In the genomic region with DNA sequence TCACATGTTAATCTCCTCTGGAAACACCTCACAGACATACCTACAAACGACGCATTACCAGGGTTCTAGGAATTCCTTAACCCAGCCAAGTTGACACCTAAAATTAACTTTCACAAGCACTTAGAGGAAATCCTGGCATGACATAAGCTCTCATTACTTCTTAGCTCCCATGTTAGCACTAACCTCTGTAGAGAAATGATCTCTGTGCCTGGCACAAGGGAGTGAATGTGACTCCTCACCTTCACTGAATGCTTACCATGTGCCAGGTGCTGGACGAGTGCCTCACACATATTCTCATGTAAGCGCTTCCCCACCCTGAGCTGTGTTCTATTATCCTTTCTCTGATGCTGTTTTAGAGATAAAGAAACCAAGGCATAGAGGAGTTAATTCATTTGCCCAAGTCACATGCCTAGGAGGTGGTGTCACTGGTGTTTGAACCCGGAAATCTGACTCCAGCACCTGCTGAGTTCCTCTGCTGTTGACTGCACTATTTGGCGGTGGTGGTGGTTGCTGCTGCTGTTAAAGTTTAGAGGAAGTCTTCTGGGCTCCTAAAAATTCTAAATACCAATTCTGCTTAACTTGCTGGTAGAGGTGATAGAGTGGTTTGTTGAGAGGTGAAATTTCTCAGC, we compare ENCODE assay signal across 21 cellular contexts.
A peak's percentile ranks its signal among the peaks of the same experiment; 100 is the strongest.
DNase-seq lines count a peak whose midpoint lies in the region; ATAC-seq and TF ChIP-seq lines count a peak whose summit lies in the region.
"Had no signal": no experiment of that assay in that cellular context is flagged by ENCODE, and none has a peak within 500 bp of the region (broad histone marks: within the 10 kb centered on the region; RNA-seq: fewer than 3 reads in every experiment).

No MANE protein-coding gene starts in this region.

- H3K9me3 ChIP-seq in gastrocnemius medialis: no peaks in the 10 kb centered on the region
- H3K9me3 ChIP-seq: BE2C had no signal

- H3K27me3 Mint-ChIP-seq in GM23338 (ENCODE audit: insufficient read depth, low read depth, poor library complexity) (peaks cover 2% of the 10 kb centered on the region), neural crest cell (ENCODE audit: low read depth) (no peaks in the 10 kb centered on the region)

- no peaks in the 10 kb centered on the region for H3K36me3 ChIP-seq in GM23338 (ENCODE audit: insufficient read depth)
- H3K36me3 ChIP-seq in gastrocnemius medialis: no peaks in the 10 kb centered on the region
- H3K36me3 ChIP-seq: BE2C had no signal

- H3K27me3 ChIP-seq in GM23338 (ENCODE audit: insufficient read depth): no peaks in the 10 kb centered on the region
- H3K27me3 ChIP-seq in gastrocnemius medialis: no peaks in the 10 kb centered on the region
- H3K27me3 ChIP-seq: BE2C had no signal

- H3K4me1 ChIP-seq in GM23338 (ENCODE audit: insufficient read depth) (no peaks in the 10 kb centered on the region), gastrocnemius medialis (peaks cover 9 to 18% of the 10 kb centered on the region in 2 donors)
- H3K4me1 ChIP-seq: BE2C had no signal

- H3K27ac ChIP-seq in GM23338 (ENCODE audit: low read depth) (no peak overlapping the region), gastrocnemius medialis (peak overlapping the region; percentile 64 to 86 (median 70))
- H3K27ac ChIP-seq: HL-60 had no signal

- no peak overlapping the region for H3K4me3 Mint-ChIP-seq in GM23338
- no peak overlapping the region for H3K4me3 Mint-ChIP-seq in neural crest cell
- H3K4me3 Mint-ChIP-seq: CD4-positive, CD25-positive, alpha-beta regulatory T cell; CD8-positive, alpha-beta memory T cell had no signal

- 0 out of 3 replicates have a peak, but pooled peaks cover 3% of the 10 kb centered on the region for H3K4me1 Mint-ChIP-seq in GM23338
- no peaks in the 10 kb centered on the region for H3K4me1 Mint-ChIP-seq in neural crest cell
- H3K4me1 Mint-ChIP-seq: CD4-positive, CD25-positive, alpha-beta regulatory T cell; CD8-positive, alpha-beta memory T cell had no signal

- DNase-seq in GM23338 (ENCODE audit: low spot score) (no peak), GOT3 (lab: John Stamatoyannopoulos, UW) (peak; percentile 1), neural crest cell (ENCODE audit: low read depth, low spot score) (no peak), gastrocnemius medialis (peak; percentile 20 to 22), NCI-H1048 (lab: John Stamatoyannopoulos, UW) (no peak)
- DNase-seq in activated naive CD4-positive, alpha-beta T cell treated with Interleukin-2 at 50 U/mL for 16 hours: no peak
- DNase-seq: ACHN; BE2C; C1 segment of cervical spinal cord; CD4-positive, CD25-positive, alpha-beta regulatory T cell; CD8-positive, alpha-beta memory T cell; COR-L47; DMS 273 treated with DMSO at 0.1 percent for 48 hours; DMS53; DND-41; EL; HCEC 1CT; IMR-90 had no signal

- 0 out of 2 replicates have a peak overlapping the region, but pooled peaks have one; percentile 32 for H2AFZ ChIP-seq in GM23338

- H3K79me2 ChIP-seq in GM23338 (replicated peaks; ENCODE audit: insufficient read depth): no peaks in the 10 kb centered on the region

- H3K4me3 ChIP-seq in GM23338 (no peak overlapping the region), gastrocnemius medialis (peak overlapping the region in 1 of 4 donors; percentile 4)
- H3K4me3 ChIP-seq: GM12878 had no signal

- H3K27ac Mint-ChIP-seq in GM23338: no peak overlapping the region
- peak overlapping the region; percentile 5 for H3K27ac Mint-ChIP-seq in neural crest cell (ENCODE audit: unreplicated experiment)
- H3K27ac Mint-ChIP-seq: CD4-positive, CD25-positive, alpha-beta regulatory T cell; CD8-positive, alpha-beta memory T cell had no signal

- no peaks in the 10 kb centered on the region for H3F3A ChIP-seq in GM23338 (replicated peaks; ENCODE audit: low read depth)

- peaks cover 59% of the 10 kb centered on the region for H3K9me3 Mint-ChIP-seq in GM23338
- H3K9me3 Mint-ChIP-seq in neural crest cell: no peaks in the 10 kb centered on the region

- H3K9me2 ChIP-seq in GM23338 (ENCODE audit: insufficient read depth): no peaks in the 10 kb centered on the region

- no peak overlapping the region for H3K4me2 ChIP-seq in GM23338

- intact Hi-C loops in gastrocnemius medialis (cut with DNase I; ENCODE audit: low total_unique reads): no loop called here

- in situ Hi-C loops in gastrocnemius medialis (cut with MboI; ENCODE audit: low sequenced_read_pairs in 4 of 4): no loop called here

- no peak for TF ChIP-seq POLR2A in gastrocnemius medialis (IDR thresholded peaks at IDR 0.05)

- TF ChIP-seq CTCF in GM23338 (conservative IDR thresholded peaks at IDR 0.05; ENCODE audit: low read depth in 2 of 2) (no peak), neural crest cell (conservative IDR thresholded peaks at IDR 0.05) (no peak), gastrocnemius medialis (IDR thresholded peaks at IDR 0.05 in 4 of 5, conservative IDR thresholded peaks at IDR 0.05 in 1 of 5) (no peak)

- ATAC-seq in GM23338 (no peak), gastrocnemius medialis (peak; percentile 70 to 89), GM18858 (IDR thresholded peaks at IDR 0.05; ENCODE audit: unreplicated experiment) (no peak)
- ATAC-seq: GM12878 had no signal

- H3K36me3 Mint-ChIP-seq in GM23338 (ENCODE audit: low read depth) (no peaks in the 10 kb centered on the region), neural crest cell (ENCODE audit: low read depth) (no peaks in the 10 kb centered on the region)
- H3K36me3 Mint-ChIP-seq: CD4-positive, CD25-positive, alpha-beta regulatory T cell; CD8-positive, alpha-beta memory T cell had no signal

- H4K20me1 ChIP-seq in GM23338 (replicated peaks; ENCODE audit: insufficient read depth): no peaks in the 10 kb centered on the region

TF ChIP-seq in GM23338, 12 proteins besides CTCF, POLR2A, EP300 and RAD21 (continues in another document):
- TF ChIP-seq, protein P1, sequence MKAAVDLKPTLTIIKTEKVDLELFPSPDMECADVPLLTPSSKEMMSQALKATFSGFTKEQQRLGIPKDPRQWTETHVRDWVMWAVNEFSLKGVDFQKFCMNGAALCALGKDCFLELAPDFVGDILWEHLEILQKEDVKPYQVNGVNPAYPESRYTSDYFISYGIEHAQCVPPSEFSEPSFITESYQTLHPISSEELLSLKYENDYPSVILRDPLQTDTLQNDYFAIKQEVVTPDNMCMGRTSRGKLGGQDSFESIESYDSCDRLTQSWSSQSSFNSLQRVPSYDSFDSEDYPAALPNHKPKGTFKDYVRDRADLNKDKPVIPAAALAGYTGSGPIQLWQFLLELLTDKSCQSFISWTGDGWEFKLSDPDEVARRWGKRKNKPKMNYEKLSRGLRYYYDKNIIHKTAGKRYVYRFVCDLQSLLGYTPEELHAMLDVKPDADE (IDR thresholded peaks at IDR 0.05): no peak
- TF ChIP-seq ZNF331 (CRISPR knock-in tag; IDR thresholded peaks at IDR 0.05; ENCODE audit: low read depth) (no peak), STAT1 (IDR thresholded peaks at IDR 0.05; ENCODE audit: unreplicated experiment) (no peak), EZH2phosphoT487 (IDR thresholded peaks at IDR 0.05; ENCODE audit: unreplicated experiment) (no peak), CREB1 (CRISPR knock-in tag; IDR thresholded peaks at IDR 0.05; ENCODE audit: low read depth) (no peak), EZH2 (IDR thresholded peaks at IDR 0.05; ENCODE audit: low read depth, unreplicated experiment) (no peak), ZNF114 (CRISPR knock-in tag; IDR thresholded peaks at IDR 0.05) (no peak), NANOG (IDR thresholded peaks at IDR 0.05; ENCODE audit: borderline replicate concordance) (no peak), POLR2AphosphoS5 (IDR thresholded peaks at IDR 0.05; ENCODE audit: low read depth) (no peak)
- TF ChIP-seq, protein P2, sequence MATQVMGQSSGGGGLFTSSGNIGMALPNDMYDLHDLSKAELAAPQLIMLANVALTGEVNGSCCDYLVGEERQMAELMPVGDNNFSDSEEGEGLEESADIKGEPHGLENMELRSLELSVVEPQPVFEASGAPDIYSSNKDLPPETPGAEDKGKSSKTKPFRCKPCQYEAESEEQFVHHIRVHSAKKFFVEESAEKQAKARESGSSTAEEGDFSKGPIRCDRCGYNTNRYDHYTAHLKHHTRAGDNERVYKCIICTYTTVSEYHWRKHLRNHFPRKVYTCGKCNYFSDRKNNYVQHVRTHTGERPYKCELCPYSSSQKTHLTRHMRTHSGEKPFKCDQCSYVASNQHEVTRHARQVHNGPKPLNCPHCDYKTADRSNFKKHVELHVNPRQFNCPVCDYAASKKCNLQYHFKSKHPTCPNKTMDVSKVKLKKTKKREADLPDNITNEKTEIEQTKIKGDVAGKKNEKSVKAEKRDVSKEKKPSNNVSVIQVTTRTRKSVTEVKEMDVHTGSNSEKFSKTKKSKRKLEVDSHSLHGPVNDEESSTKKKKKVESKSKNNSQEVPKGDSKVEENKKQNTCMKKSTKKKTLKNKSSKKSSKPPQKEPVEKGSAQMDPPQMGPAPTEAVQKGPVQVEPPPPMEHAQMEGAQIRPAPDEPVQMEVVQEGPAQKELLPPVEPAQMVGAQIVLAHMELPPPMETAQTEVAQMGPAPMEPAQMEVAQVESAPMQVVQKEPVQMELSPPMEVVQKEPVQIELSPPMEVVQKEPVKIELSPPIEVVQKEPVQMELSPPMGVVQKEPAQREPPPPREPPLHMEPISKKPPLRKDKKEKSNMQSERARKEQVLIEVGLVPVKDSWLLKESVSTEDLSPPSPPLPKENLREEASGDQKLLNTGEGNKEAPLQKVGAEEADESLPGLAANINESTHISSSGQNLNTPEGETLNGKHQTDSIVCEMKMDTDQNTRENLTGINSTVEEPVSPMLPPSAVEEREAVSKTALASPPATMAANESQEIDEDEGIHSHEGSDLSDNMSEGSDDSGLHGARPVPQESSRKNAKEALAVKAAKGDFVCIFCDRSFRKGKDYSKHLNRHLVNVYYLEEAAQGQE (IDR thresholded peaks at IDR 0.05; ENCODE audit: unreplicated experiment): no peak

Comparison
In these comparisons a context has a peak if more than half of its experiments do, and no peak if none do; other contexts are left out.
1. ATAC-seq: peak in gastrocnemius medialis (2 of 2); none in GM23338 (single experiment) and GM18858 (single experiment).
2. DNase-seq: peak in GOT3 (single experiment) and gastrocnemius medialis (2 of 2); none in GM23338 (single experiment), neural crest cell (single experiment), activated naive CD4-positive, alpha-beta T cell treated with Interleukin-2 at 50 U/mL for 16 hours (single experiment) and NCI-H1048 (single experiment).